In genomic region chr10:78649429-78649828, GRCh38 we compare ENCODE assay signal across 1 cellular context.
TF ChIP-seq lines count a peak whose summit lies in the region.

No MANE protein-coding gene starts in this region.

TF ChIP-seq in GM23338, 12 proteins besides CTCF, POLR2A, EP300 and RAD21 (continued from another document):
- TF ChIP-seq ZNF462 (CRISPR knock-in tag; IDR thresholded peaks at IDR 0.05) (no peak), POLR2AphosphoS5 (IDR thresholded peaks at IDR 0.05; ENCODE audit: low read depth) (no peak), ZNF331 (CRISPR knock-in tag; IDR thresholded peaks at IDR 0.05; ENCODE audit: low read depth) (no peak), EZH2 (IDR thresholded peaks at IDR 0.05; ENCODE audit: low read depth, unreplicated experiment) (no peak)
